1 cellular context compared by ENCODE assay signal in genomic region chr5:141332571-141332970, GRCh38. TPM values are rescaled to one million over a fixed set of nuclear protein-coding genes. Genes with fewer than 3 reads are reported as not detected.
"Had no signal": no experiment of that assay in that cellular context is flagged by ENCODE, and none has a peak within 500 bp of the region (broad histone marks: within the 10 kb centered on the region; RNA-seq: fewer than 3 reads in every experiment).

No MANE protein-coding gene starts in this region.

RNA-seq across cellular contexts. Expression of gene PCDHGA1, which starts 2.3 kb away (rescaled TPM):
- total RNA-seq: vagina had no signal
